In the genomic region with DNA sequence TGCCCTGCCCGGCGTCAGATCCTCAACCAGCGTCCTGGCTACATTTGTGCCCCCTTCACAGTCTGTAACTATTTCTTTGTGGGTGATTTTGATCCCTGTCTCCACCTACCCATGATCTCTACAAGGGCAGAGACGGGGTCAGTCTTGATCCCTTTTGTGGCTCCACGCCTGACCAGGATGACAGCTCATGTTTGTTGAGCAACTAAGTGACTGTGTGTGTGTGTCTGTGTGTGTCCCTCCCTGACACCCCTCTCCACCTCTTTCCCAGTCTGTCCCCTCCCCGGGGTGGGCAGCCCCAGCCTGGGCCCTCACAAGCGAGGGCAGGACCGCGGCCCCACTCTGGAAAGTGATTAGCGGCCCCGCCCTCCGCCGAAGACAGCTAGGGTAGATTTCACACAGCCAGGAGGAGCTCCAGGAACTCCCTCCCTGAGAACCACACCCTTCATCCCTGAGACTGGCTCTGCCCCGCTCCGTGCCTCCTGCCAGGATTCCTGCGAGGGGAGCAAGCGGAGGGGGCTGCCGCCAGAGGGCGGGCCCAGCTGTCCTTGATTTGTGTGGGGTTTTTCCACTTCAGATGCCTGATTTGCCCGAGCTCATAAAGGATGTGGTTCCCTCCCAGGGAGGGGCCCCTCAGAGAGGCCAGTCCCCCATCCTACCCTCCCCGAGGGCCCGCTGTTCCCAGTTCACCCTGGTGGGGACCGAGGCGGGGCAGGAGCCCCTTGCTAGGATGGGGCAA, we compare ENCODE assay signal across 8 cellular contexts. TPM values are rescaled to one million over a fixed set of nuclear protein-coding genes. Genes with fewer than 3 reads are reported as not detected.
A peak's percentile ranks its signal among the peaks of the same experiment; 100 is the strongest.
DNase-seq lines count a peak whose midpoint lies in the region; ATAC-seq and TF ChIP-seq lines count a peak whose summit lies in the region.

No MANE protein-coding gene starts in this region.

- no peak overlapping the region for H3K4me3 ChIP-seq in IMR-90 (ENCODE audit: insufficient read depth, low read depth, low read length)
- H3K4me3 ChIP-seq in body of pancreas: no peak overlapping the region

- no peak overlapping the region for H2BK20ac ChIP-seq in IMR-90 (ENCODE audit: low read depth, low read length)

- no peak overlapping the region for H3K27ac Mint-ChIP-seq in Calu3 (ENCODE audit: unreplicated experiment)

- TF ChIP-seq CTCF in Calu3 (IDR thresholded peaks at IDR 0.05; ENCODE audit: unreplicated experiment) (peak; percentile 22), IMR-90 (conservative IDR thresholded peaks at IDR 0.05; ENCODE audit: low read depth, low read length) (peak; percentile 41), body of pancreas (IDR thresholded peaks at IDR 0.05) (peak in 2 of 7 experiments; percentile 21 to 23)

- H2AK5ac ChIP-seq in IMR-90 (ENCODE audit: low read depth, low read length): no peak overlapping the region

- no peak overlapping the region for H3K18ac ChIP-seq in IMR-90 (ENCODE audit: low read depth, low read length)

- H3K27ac ChIP-seq in IMR-90 (ENCODE audit: insufficient read depth, low read length) (no peak overlapping the region), body of pancreas (no peak overlapping the region)

- WGBS in IMR-90 (ENCODE audit: extremely low coverage in 2 of 2, insufficient read length in 1 of 2), 2 experiments: 20% methylated on average over 1 of the region's 24 CpGs; no CpG with 5 or more reads in 1 of the 2 experiments
- WGBS in body of pancreas, 2 donors: 27 to 38% methylated on average over 13 to 24 of the region's 24 CpGs

- no peak overlapping the region for H4K8ac ChIP-seq in IMR-90 (ENCODE audit: low read depth in 2 of 2, low read length in 2 of 2)

- TF ChIP-seq POLR2A in IMR-90 (IDR thresholded peaks at IDR 0.05; ENCODE audit: low read depth, low read length): no peak
- no peak for TF ChIP-seq POLR2A in body of pancreas (IDR thresholded peaks at IDR 0.05)

- peaks cover 69% of the 10 kb centered on the region for H3K27me3 Mint-ChIP-seq in Calu3 (ENCODE audit: unreplicated experiment)

- no peaks in the 10 kb centered on the region; the same call in 1 of the 2 replicates for H3K9me1 ChIP-seq in IMR-90 (ENCODE audit: insufficient read depth, low read length)

- H3K9me3 ChIP-seq in IMR-90 (ENCODE audit: control insufficient read depth, insufficient read depth, low read length): no peaks in the 10 kb centered on the region; the same call in 1 of the 2 replicates
- H3K9me3 ChIP-seq in body of pancreas: no peaks in the 10 kb centered on the region

- peak overlapping the region; percentile 73 for H2AFZ ChIP-seq in IMR-90 (replicated peaks; ENCODE audit: low read length, poor library complexity)

- no peak overlapping the region for H3K9ac ChIP-seq in IMR-90 (ENCODE audit: low read depth, low read length)

- peaks cover 10% of the 10 kb centered on the region for H3K36me3 Mint-ChIP-seq in Calu3 (ENCODE audit: insufficient read depth, unreplicated experiment)

- H4K91ac ChIP-seq in IMR-90 (ENCODE audit: insufficient read depth, low read depth, low read length): no peak overlapping the region

- TF ChIP-seq RAD21 in IMR-90 (IDR thresholded peaks at IDR 0.05; ENCODE audit: low read length): no peak

- no peak overlapping the region for H2BK15ac ChIP-seq in IMR-90 (ENCODE audit: low read depth, low read length)

- in situ Hi-C loops in IMR-90 (cut with MboI; ENCODE audit: low sequenced_read_pairs): no loop called here

- POLR2A ChIA-PET in IMR-90 (lab: Charles Lee; ENCODE audit: unreplicated experiment): no interaction called here

- H3K4me1 Mint-ChIP-seq in Calu3 (ENCODE audit: low read depth, unreplicated experiment): peaks cover 23% of the 10 kb centered on the region

- ATAC-seq in IMR-90 (ENCODE audit: low read depth) (peak; percentile 56), body of pancreas (peak; percentile 23), GM18873 (IDR thresholded peaks at IDR 0.05; ENCODE audit: low FRiP score, unreplicated experiment) (no peak), HG03521 (IDR thresholded peaks at IDR 0.05; ENCODE audit: unreplicated experiment) (no peak)

- H3K4me3 Mint-ChIP-seq in Calu3 (ENCODE audit: low read depth, unreplicated experiment): no peak overlapping the region

- no peaks in the 10 kb centered on the region for H3K4me1 ChIP-seq in IMR-90 (ENCODE audit: control insufficient read depth, insufficient read depth, low read length)
- peaks cover 11% of the 10 kb centered on the region for H3K4me1 ChIP-seq in body of pancreas

- dilution Hi-C loops in IMR-90 (cut with HindIII; ENCODE audit: low sequenced_read_pairs, unreplicated experiment): no loop called here

- no peak overlapping the region for H3K14ac ChIP-seq in IMR-90 (replicated peaks; ENCODE audit: low read depth, low read length)

- H3K36me3 ChIP-seq in IMR-90 (ENCODE audit: control insufficient read depth, insufficient read depth, low read length) (no peaks in the 10 kb centered on the region), body of pancreas (replicated peaks in 1 of 2; ENCODE audit: insufficient read depth in 1 of 2, low read depth in 2 of 2) (no peaks in the 10 kb centered on the region)

- DNase-seq in Calu3 (peak; percentile 60), IMR-90 (no peak), body of pancreas (no peak), myocyte (ENCODE audit: low read depth) (peak; percentile 53), T-helper 1 cell (no peak)
- DNase-seq in stimulated activated CD4-positive, alpha-beta T cell treated with anti-CD3 and anti-CD28 coated beads, Interleukin-2, amount 100 ng/mL, for 24 hours: no peak

- H3K4ac ChIP-seq in IMR-90 (ENCODE audit: low read depth, low read length): no peak overlapping the region

- CTCF ChIA-PET in Calu3 (lab: Charles Lee) (interaction anchor here (0.5 to 1.8 kb wide), 7 partner anchors 17 to 60 kb away, joined by 3 to 6 read pairs (median 3); no protein-coding TSS in a partner anchor), IMR-90 (lab: Yijun Ruan, JAX) (interaction anchor here (0.6 to 1.2 kb wide), 3 partner anchors 32 to 291 kb away, joined by 3 to 4 read pairs (median 3); partner anchors contain the start of genes NUBP2, PGP and SPSB3)

- H2BK5ac ChIP-seq in IMR-90 (ENCODE audit: low read depth, low read length, poor library complexity, severe bottlenecking): no peak overlapping the region

- no peak overlapping the region for H3K4me2 ChIP-seq in IMR-90 (ENCODE audit: low read depth, low read length)

- H2AK9ac ChIP-seq in IMR-90 (replicated peaks; ENCODE audit: low read depth, low read length, poor library complexity): peak overlapping the region; percentile 70

- H3K9me3 Mint-ChIP-seq in Calu3 (ENCODE audit: low read depth, unreplicated experiment): no peaks in the 10 kb centered on the region

- H3K56ac ChIP-seq in IMR-90 (ENCODE audit: extremely low read depth, insufficient read depth, low read length): no peak overlapping the region

- H2BK120ac ChIP-seq in IMR-90 (ENCODE audit: low read depth, low read length): no peak overlapping the region

- H4K20me1 ChIP-seq in IMR-90 (ENCODE audit: insufficient read depth, low read length): no peaks in the 10 kb centered on the region

- no peak overlapping the region for H3K23ac ChIP-seq in IMR-90 (ENCODE audit: low read depth, low read length)

- H3K79me1 ChIP-seq in IMR-90 (ENCODE audit: low read depth in 1 of 2, low read length in 2 of 2): no peaks in the 10 kb centered on the region

- H3K27me3 ChIP-seq in IMR-90 (ENCODE audit: control insufficient read depth, insufficient read depth, low read length) (peaks cover 58% of the 10 kb centered on the region), body of pancreas (peaks cover 0 to 26% of the 10 kb centered on the region in 2 donors)

- BruUV-seq in Calu3 (replicated peaks; lab: Mats Ljungman, UMichigan) (no TSS peak), IMR-90 (replicated peaks; lab: Mats Ljungman, UMichigan) (no TSS peak)

- H4K5ac ChIP-seq in IMR-90 (ENCODE audit: low read depth, low read length): no peak overlapping the region

- intact Hi-C loops in Calu3 (cut with micrococcal nuclease; ENCODE audit: unreplicated experiment) (no loop called here), IMR-90 (cut with micrococcal nuclease) (no loop called here), body of pancreas (cut with DNase I) (no loop called here)

RNA-seq across cellular contexts. Expression of gene HS3ST6, which starts 5.3 kb away (rescaled TPM):
- 0.29 TPM in 1 of 2 replicates, not detected in the other for total RNA-seq in Calu3 (2022)
- not detected in 2 replicates for total RNA-seq in IMR-90 (2012; rRNA removed)
- not detected in 2 replicates for polyA plus RNA-seq in IMR-90 (2012; rRNA removed)
- polyA plus RNA-seq in IMR-90 (2012; cell fraction: cytosol; rRNA removed): not detected in 2 replicates
- not detected in 2 replicates for polyA plus RNA-seq in IMR-90 (2012; cell fraction: nucleus; rRNA removed; ENCODE audit: low replicate concordance)
- not detected for total RNA-seq in body of pancreas
- not detected in 2 replicates for total RNA-seq in myocyte
- not detected for polyA plus RNA-seq in myocyte (2012)

RNA-seq across cellular contexts. Expression of gene MSRB1, which starts 19.5 kb away (rescaled TPM):
- 20.3 and 27.1 TPM in 2 replicates for total RNA-seq in Calu3 (2022)
- total RNA-seq in IMR-90 (2012; rRNA removed): 11.9 and 17.0 TPM in 2 replicates
- polyA plus RNA-seq in IMR-90 (2012; rRNA removed): 32.3 and 35.1 TPM in 2 replicates
- polyA plus RNA-seq in IMR-90 (2012; cell fraction: cytosol; rRNA removed): 19.9 and 40.7 TPM in 2 replicates
- 9.6 and 14.1 TPM in 2 replicates for polyA plus RNA-seq in IMR-90 (2012; cell fraction: nucleus; rRNA removed; ENCODE audit: low replicate concordance)
- 10 to 100 TPM; 36.8 to 38.6 TPM for total RNA-seq in body of pancreas
- 23.2 and 26.8 TPM in 2 replicates for total RNA-seq in myocyte
- polyA plus RNA-seq in myocyte (2012): 31.7 TPM

RNA-seq across cellular contexts. Expression of gene RPL3L, which starts 31.0 kb away (rescaled TPM):
- not detected in 2 replicates for total RNA-seq in Calu3 (2022)
- total RNA-seq in IMR-90 (2012; rRNA removed): not detected in 2 replicates
- not detected in 2 replicates for polyA plus RNA-seq in IMR-90 (2012; rRNA removed)
- 0.02 TPM in 1 of 2 replicates, not detected in the other for polyA plus RNA-seq in IMR-90 (2012; cell fraction: cytosol; rRNA removed)
- polyA plus RNA-seq in IMR-90 (2012; cell fraction: nucleus; rRNA removed; ENCODE audit: low replicate concordance): not detected in 2 replicates
- total RNA-seq in body of pancreas: 10 to 100 TPM in 1 of 2 donors, not detected in 1; 16.5 TPM
- 4.0 and 5.8 TPM in 2 replicates for total RNA-seq in myocyte
- 0.18 TPM for polyA plus RNA-seq in myocyte (2012)

RNA-seq across cellular contexts. Expression of gene NDUFB10, which starts 35.9 kb away (rescaled TPM):
- total RNA-seq in Calu3 (2022): 148 and 153 TPM in 2 replicates
- total RNA-seq in IMR-90 (2012; rRNA removed): 189 and 194 TPM in 2 replicates
- 220 and 287 TPM in 2 replicates for polyA plus RNA-seq in IMR-90 (2012; rRNA removed)
- 306 and 488 TPM in 2 replicates for polyA plus RNA-seq in IMR-90 (2012; cell fraction: cytosol; rRNA removed)
- polyA plus RNA-seq in IMR-90 (2012; cell fraction: nucleus; rRNA removed; ENCODE audit: low replicate concordance): 94.6 and 127 TPM in 2 replicates
- total RNA-seq in body of pancreas: 10 to 100 TPM; 39.2 to 86.1 TPM
- total RNA-seq in myocyte: 206 and 226 TPM in 2 replicates
- polyA plus RNA-seq in myocyte (2012): 214 TPM

RNA-seq across cellular contexts. Expression of gene RPS2, which starts 41.2 kb away (rescaled TPM):
- total RNA-seq in Calu3 (2022) (2,674 and 2,950 TPM in 2 replicates), IMR-90 (2012; rRNA removed) (2,703 and 2,852 TPM in 2 replicates), body of pancreas (1,000 to 10,000 TPM; 2,300 to 2,472 TPM), myocyte (1,943 and 2,126 TPM in 2 replicates)
- 6,941 and 7,712 TPM in 2 replicates for polyA plus RNA-seq in IMR-90 (2012; rRNA removed)
- polyA plus RNA-seq in IMR-90 (2012; cell fraction: cytosol; rRNA removed): 7,255 and 7,684 TPM in 2 replicates
- polyA plus RNA-seq in IMR-90 (2012; cell fraction: nucleus; rRNA removed; ENCODE audit: low replicate concordance): 1,923 and 2,995 TPM in 2 replicates
- 2,796 TPM for polyA plus RNA-seq in myocyte (2012)

Comparison
In these comparisons a context has a peak if more than half of its experiments do, and no peak if none do; other contexts are left out.
1. DNase-seq: peak in Calu3 (single experiment) and myocyte (single experiment); none in IMR-90 (single experiment), body of pancreas (0 of 4), T-helper 1 cell (0 of 5) and stimulated activated CD4-positive, alpha-beta T cell treated with anti-CD3 and anti-CD28 coated beads, Interleukin-2, amount 100 ng/mL, for 24 hours (0 of 2).
2. ATAC-seq: peak in IMR-90 (single experiment) and body of pancreas (single experiment); none in GM18873 (single experiment) and HG03521 (single experiment).